Comparison of ENCODE assay signal across 8 cellular contexts in genomic region chr5:119022017-119022745, GRCh38. TPM values are rescaled to one million over a fixed set of nuclear protein-coding genes. Genes with fewer than 3 reads are reported as not detected.
DNase-seq lines count a peak whose midpoint lies in the region; ATAC-seq and TF ChIP-seq lines count a peak whose summit lies in the region.

No MANE protein-coding gene starts in this region.

- H3K4me3 ChIP-seq in foreskin fibroblast (ENCODE audit: low read depth in 1 of 2, low read length in 2 of 2), result no peak overlapping the region

- H3K27ac Mint-ChIP-seq in stimulated activated naive B cell treated with anti-CD40 and anti-IgM and Interleukin-4, amounts not matched to agents 10 μg/mL and 1 μg/mL and 100 μg/mL, for 72 hours, result peak overlapping the region; percentile 68

- peak; percentile 33 for TF ChIP-seq CTCF in foreskin fibroblast (IDR thresholded peaks at IDR 0.05; ENCODE audit: low read depth, low read length)

- peak overlapping the region in 1 of 2 donors; percentile 2 for H3K4me3 Mint-ChIP-seq in stimulated activated naive B cell treated with anti-CD40 and anti-IgM and Interleukin-4, amounts not matched to agents 10 μg/mL and 1 μg/mL and 100 μg/mL, for 72 hours

- peaks cover 0 to 4% of the 10 kb centered on the region in 2 donors for H3K36me3 Mint-ChIP-seq in stimulated activated naive B cell treated with anti-CD40 and anti-IgM and Interleukin-4, amounts not matched to agents 10 μg/mL and 1 μg/mL and 100 μg/mL, for 72 hours

- H3K4me1 Mint-ChIP-seq in stimulated activated naive B cell treated with anti-CD40 and anti-IgM and Interleukin-4, amounts not matched to agents 10 μg/mL and 1 μg/mL and 100 μg/mL, for 72 hours, result peaks cover 29 to 61% of the 10 kb centered on the region in 2 donors

- H3K27me3 Mint-ChIP-seq in stimulated activated naive B cell treated with anti-CD40 and anti-IgM and Interleukin-4, amounts not matched to agents 10 μg/mL and 1 μg/mL and 100 μg/mL, for 72 hours, result no peaks in the 10 kb centered on the region

- peak; percentile 59 for DNase-seq in DMS114 treated with DMSO at 0.1 percent for 48 hours (lab: John Stamatoyannopoulos, UW; ENCODE audit: unreplicated experiment)
- DNase-seq in SKM-1 treated with dmso at 0.1 percent for 144 hours (lab: John Stamatoyannopoulos, UW; ENCODE audit: unreplicated experiment), result peak; percentile 12
- DNase-seq in foreskin fibroblast, result peak; percentile 16 to 61
- DNase-seq in stimulated activated naive B cell treated with anti-CD40 and anti-IgM and Interleukin-4, amounts not matched to agents 10 μg/mL and 1 μg/mL and 100 μg/mL, for 72 hours, result no peak
- DNase-seq in activated CD4-positive, alpha-beta T cell treated with anti-CD3 and anti-CD28 coated beads, Interleukin-2, amount 50 U/mL, for 48 hours, result no peak
- no peak for DNase-seq in ureter (ENCODE audit: low spot score)

- ATAC-seq in GM19328 (IDR thresholded peaks at IDR 0.05; ENCODE audit: unreplicated experiment) (peak; percentile 71), HG03442 (IDR thresholded peaks at IDR 0.05; ENCODE audit: unreplicated experiment) (peak; percentile 85)
- ATAC-seq in stimulated activated naive B cell treated with anti-CD40 and anti-IgM and Interleukin-4, amounts not matched to agents 10 μg/mL and 1 μg/mL and 100 μg/mL, for 72 hours (replicated peaks), result peak; percentile 65 to 71

- H3K9me3 Mint-ChIP-seq in stimulated activated naive B cell treated with anti-CD40 and anti-IgM and Interleukin-4, amounts not matched to agents 10 μg/mL and 1 μg/mL and 100 μg/mL, for 72 hours, result peaks cover 0 to 2% of the 10 kb centered on the region in 2 donors

RNA-seq across cellular contexts. Expression of gene DTWD2, which starts 33.8 kb away (rescaled TPM):
- total RNA-seq in ureter, result 12.9 TPM

RNA-seq across cellular contexts. Expression of gene DMXL1, which starts 48.7 kb away (rescaled TPM):
- 62.9 TPM for total RNA-seq in ureter

Comparison
In these comparisons a context has a peak if more than half of its experiments do, and no peak if none do; other contexts are left out.
1. DNase-seq: peak in DMS114 treated with DMSO at 0.1 percent for 48 hours (single experiment), SKM-1 treated with dmso at 0.1 percent for 144 hours (single experiment) and foreskin fibroblast (2 of 2); none in stimulated activated naive B cell treated with anti-CD40 and anti-IgM and Interleukin-4, amounts not matched to agents 10 μg/mL and 1 μg/mL and 100 μg/mL, for 72 hours (single experiment), activated CD4-positive, alpha-beta T cell treated with anti-CD3 and anti-CD28 coated beads, Interleukin-2, amount 50 U/mL, for 48 hours (0 of 2) and ureter (single experiment).
2. Peak in every context shown above with its lines, with median percentiles within 50 percentile points of each other: ATAC-seq.